In genomic region chr5:108830705-108831276, GRCh38 we compare ENCODE assay signal across 1 cellular context.
TF ChIP-seq lines count a peak whose summit lies in the region.

No MANE protein-coding gene starts in this region.

TF ChIP-seq in K562, 482 proteins besides CTCF, POLR2A, EP300 and RAD21 (continued from another document):
- no peak for TF ChIP-seq MNT (conservative IDR thresholded peaks at IDR 0.05)
- no peak for TF ChIP-seq ESRRA (IDR thresholded peaks at IDR 0.05; ENCODE audit: borderline replicate concordance, low read depth)
- peak; percentile 95 for TF ChIP-seq PRDM10 (IDR thresholded peaks at IDR 0.05; ENCODE audit: partially characterized antibody)
TF ChIP-seq in K562: peak in this region for 7.
